22 cellular contexts compared by ENCODE assay signal in the genomic region with DNA sequence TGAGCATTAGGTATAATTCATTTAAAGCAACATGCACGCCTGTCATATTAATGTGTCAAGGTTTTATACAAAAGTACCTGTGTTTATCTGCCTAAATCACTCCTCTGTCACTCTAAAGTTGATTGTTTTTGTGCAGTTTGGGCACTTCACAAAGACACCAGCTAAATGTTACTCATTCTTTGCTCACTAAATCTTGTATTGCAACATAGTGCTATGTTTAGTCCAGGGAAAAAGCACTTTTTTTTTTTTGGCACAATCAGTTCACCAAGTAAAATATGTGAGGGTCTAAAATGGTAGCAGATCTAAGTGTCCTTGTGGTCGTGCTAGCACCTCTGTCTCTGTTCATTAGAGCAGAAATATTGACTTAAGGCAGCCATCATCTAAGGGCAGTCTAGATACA.
"Had no signal": no experiment of that assay in that cellular context is flagged by ENCODE, and none has a peak within 500 bp of the region (broad histone marks: within the 10 kb centered on the region; RNA-seq: fewer than 3 reads in every experiment).

No MANE protein-coding gene starts in this region.

- ATAC-seq: activated CD8-positive, alpha-beta memory T cell treated with anti-CD3 and anti-CD28 coated beads, Interleukin-2, amount 10 ng/mL, durations not matched to agents 7 days and 5 days; heart right ventricle; left cardiac atrium; naive thymus-derived CD8-positive, alpha-beta T cell; pancreas; sciatic nerve had no signal

- H3K27me3 ChIP-seq: colonic mucosa, heart right ventricle, neutrophil, pancreas, stomach had no signal

- H3K9me3 ChIP-seq: colonic mucosa, heart right ventricle, neutrophil, pancreas, stomach, thoracic aorta had no signal

- H3K36me3 ChIP-seq: colonic mucosa, heart right ventricle, neutrophil, pancreas, stomach, thoracic aorta had no signal

- H3K4me2 ChIP-seq: smooth muscle cell had no signal

- H3K4me3 ChIP-seq: colonic mucosa, heart right ventricle, pancreas, smooth muscle cell, stomach, thoracic aorta had no signal

- H3K4me1 Mint-ChIP-seq: activated CD4-positive, alpha-beta memory T cell treated with anti-CD3 and anti-CD28 coated beads, Interleukin-2, amount 10 ng/mL, durations not matched to agents 7 days and 5 days; activated CD8-positive, alpha-beta memory T cell treated with anti-CD3 and anti-CD28 coated beads, Interleukin-2, amount 10 ng/mL, durations not matched to agents 7 days and 5 days; activated naive CD8-positive, alpha-beta T cell treated with anti-CD3 and anti-CD28 coated beads, Interleukin-2, amount 10 ng/mL, durations not matched to agents 7 days and 5 days; brain; naive thymus-derived CD8-positive, alpha-beta T cell had no signal

- H3K36me3 Mint-ChIP-seq: activated CD8-positive, alpha-beta memory T cell treated with anti-CD3 and anti-CD28 coated beads, Interleukin-2, amount 10 ng/mL, durations not matched to agents 7 days and 5 days; activated naive CD8-positive, alpha-beta T cell treated with anti-CD3 and anti-CD28 coated beads, Interleukin-2, amount 10 ng/mL, durations not matched to agents 7 days and 5 days; brain; naive thymus-derived CD8-positive, alpha-beta T cell had no signal

- DNase-seq: activated CD4-positive, alpha-beta memory T cell treated with anti-CD3 and anti-CD28 coated beads, Interleukin-2, amount 10 ng/mL, durations not matched to agents 7 days and 5 days; activated CD4-positive, alpha-beta T cell treated with anti-CD3 and anti-CD28 coated beads for 48 hours; activated CD4-positive, CD25-positive, alpha-beta regulatory T cell; activated CD8-positive, alpha-beta memory T cell treated with anti-CD3 and anti-CD28 coated beads, Interleukin-2, amount 10 ng/mL, durations not matched to agents 7 days and 5 days; activated naive CD8-positive, alpha-beta T cell treated with anti-CD3 and anti-CD28 coated beads, Interleukin-2, amount 10 ng/mL, durations not matched to agents 7 days and 5 days; anterior cingulate cortex; central memory CD4-positive, alpha-beta T cell; colonic mucosa; endodermal cell; heart right ventricle; left cardiac atrium; naive thymus-derived CD8-positive, alpha-beta T cell; pancreas; stimulated activated CD4-positive, alpha-beta T cell treated with anti-CD3 and anti-CD28 coated beads, Interleukin-4, amount 100 ng/mL, for 1 hour; stomach; T-helper 9 cell had no signal

- H3K4me3 Mint-ChIP-seq: activated CD4-positive, alpha-beta memory T cell treated with anti-CD3 and anti-CD28 coated beads, Interleukin-2, amount 10 ng/mL, durations not matched to agents 7 days and 5 days; activated CD8-positive, alpha-beta memory T cell treated with anti-CD3 and anti-CD28 coated beads, Interleukin-2, amount 10 ng/mL, durations not matched to agents 7 days and 5 days; activated naive CD8-positive, alpha-beta T cell treated with anti-CD3 and anti-CD28 coated beads, Interleukin-2, amount 10 ng/mL, durations not matched to agents 7 days and 5 days; brain; endodermal cell; naive thymus-derived CD8-positive, alpha-beta T cell had no signal

- H3K27ac Mint-ChIP-seq: activated CD4-positive, alpha-beta memory T cell treated with anti-CD3 and anti-CD28 coated beads, Interleukin-2, amount 10 ng/mL, durations not matched to agents 7 days and 5 days; activated CD8-positive, alpha-beta memory T cell treated with anti-CD3 and anti-CD28 coated beads, Interleukin-2, amount 10 ng/mL, durations not matched to agents 7 days and 5 days; activated naive CD8-positive, alpha-beta T cell treated with anti-CD3 and anti-CD28 coated beads, Interleukin-2, amount 10 ng/mL, durations not matched to agents 7 days and 5 days; brain; endodermal cell; naive thymus-derived CD8-positive, alpha-beta T cell had no signal

- H3K27ac ChIP-seq: colonic mucosa, epithelial cell of prostate, heart right ventricle, neutrophil, pancreas, stomach, thoracic aorta had no signal

- H3K4me1 ChIP-seq: colonic mucosa, heart right ventricle, pancreas, stomach had no signal

- H3K27me3 Mint-ChIP-seq: activated CD4-positive, alpha-beta memory T cell treated with anti-CD3 and anti-CD28 coated beads, Interleukin-2, amount 10 ng/mL, durations not matched to agents 7 days and 5 days; activated CD8-positive, alpha-beta memory T cell treated with anti-CD3 and anti-CD28 coated beads, Interleukin-2, amount 10 ng/mL, durations not matched to agents 7 days and 5 days; activated naive CD8-positive, alpha-beta T cell treated with anti-CD3 and anti-CD28 coated beads, Interleukin-2, amount 10 ng/mL, durations not matched to agents 7 days and 5 days; brain; naive thymus-derived CD8-positive, alpha-beta T cell had no signal

- H3K9me3 Mint-ChIP-seq: activated CD4-positive, alpha-beta memory T cell treated with anti-CD3 and anti-CD28 coated beads, Interleukin-2, amount 10 ng/mL, durations not matched to agents 7 days and 5 days; brain; endodermal cell had no signal
